In genomic region chr6:112233864-112234263, GRCh38 we compare ENCODE assay signal across 15 cellular contexts. TPM values are rescaled to one million over a fixed set of nuclear protein-coding genes. Genes with fewer than 3 reads are reported as not detected.
DNase-seq lines count a peak whose midpoint lies in the region; ATAC-seq and TF ChIP-seq lines count a peak whose summit lies in the region.
"Had no signal": no experiment of that assay in that cellular context is flagged by ENCODE, and none has a peak within 500 bp of the region (broad histone marks: within the 10 kb centered on the region; RNA-seq: fewer than 3 reads in every experiment).

No MANE protein-coding gene starts in this region.

- no TSS peak for BruUV-seq in MCF 10A (replicated peaks; lab: Mats Ljungman, UMichigan)
- BruUV-seq in mammary epithelial cell (replicated peaks; lab: Mats Ljungman, UMichigan): no TSS peak

- H3K27ac Mint-ChIP-seq in MCF 10A (ENCODE audit: low read depth, unreplicated experiment) (peak overlapping the region; percentile 25), osteocyte (ENCODE audit: unreplicated experiment) (peak overlapping the region; percentile 93)
- H3K27ac Mint-ChIP-seq: effector memory CD8-positive, alpha-beta T cell; stimulated activated naive B cell treated with anti-CD40 and anti-IgM and Interleukin-4, amounts not matched to agents 10 μg/mL and 1 μg/mL and 100 μg/mL, for 72 hours had no signal

- H3K36me3 Mint-ChIP-seq in MCF 10A (ENCODE audit: insufficient read depth, unreplicated experiment): no peaks in the 10 kb centered on the region
- H3K36me3 Mint-ChIP-seq in osteocyte (ENCODE audit: unreplicated experiment): peaks cover 20% of the 10 kb centered on the region
- H3K36me3 Mint-ChIP-seq: stimulated activated naive B cell treated with anti-CD40 and anti-IgM and Interleukin-4, amounts not matched to agents 10 μg/mL and 1 μg/mL and 100 μg/mL, for 72 hours had no signal

- H3K36me3 ChIP-seq in mammary epithelial cell (ENCODE audit: insufficient read depth, low read length) (no peaks in the 10 kb centered on the region), aorta (ENCODE audit: control insufficient read depth in 1 of 2, insufficient read depth in 2 of 2, low read length in 1 of 2) (no peaks in the 10 kb centered on the region)

- no peak overlapping the region for H3K4me3 ChIP-seq in mammary epithelial cell (replicated peaks in 1 of 3; ENCODE audit: insufficient read depth in 1 of 3, low read depth in 2 of 3, low read length in 3 of 3)
- no peak overlapping the region for H3K4me3 ChIP-seq in fibroblast of pulmonary artery (replicated peaks; ENCODE audit: low read depth, low read length)
- H3K4me3 ChIP-seq in aorta (ENCODE audit: low read length in 2 of 2): no peak overlapping the region
- H3K4me3 ChIP-seq: A549 had no signal

- no peaks in the 10 kb centered on the region for H4K20me1 ChIP-seq in mammary epithelial cell (ENCODE audit: insufficient read depth, low read length)

- no peaks in the 10 kb centered on the region for H3K27me3 Mint-ChIP-seq in MCF 10A (ENCODE audit: insufficient read depth, unreplicated experiment)
- no peaks in the 10 kb centered on the region for H3K27me3 Mint-ChIP-seq in osteocyte (ENCODE audit: unreplicated experiment)

- WGBS in mammary epithelial cell (ENCODE audit: low coverage, missing lambda C conversion rate): 96% methylated on average over 4 of the region's 4 CpGs
- 17 to 25% methylated on average over 4 of the region's 4 CpGs for WGBS in aorta, 2 donors

- in situ Hi-C loops in mammary epithelial cell (cut with MboI; ENCODE audit: low sequenced_read_pairs in 2 of 2): no loop called here

- H3K9ac ChIP-seq in mammary epithelial cell (ENCODE audit: insufficient read depth, low read length): no peak overlapping the region

- DNase-seq in MCF 10A (ENCODE audit: unreplicated experiment) (peak; percentile 67), mammary epithelial cell (no peak), fibroblast of pulmonary artery (ENCODE audit: low read depth) (peak; percentile 88), osteocyte (ENCODE audit: extremely low spot score, unreplicated experiment) (no peak), aorta (no peak), germinal center (ENCODE audit: low spot score) (no peak), ureter (ENCODE audit: low spot score) (no peak)
- DNase-seq: DMS79; effector memory CD8-positive, alpha-beta T cell; Karpas-422; NCI-H2171; stimulated activated naive B cell treated with anti-CD40 and anti-IgM and Interleukin-4, amounts not matched to agents 10 μg/mL and 1 μg/mL and 100 μg/mL, for 72 hours; T1000 had no signal

- no peak overlapping the region for H3K4me2 ChIP-seq in mammary epithelial cell (ENCODE audit: insufficient read depth, low read depth, low read length)
- H3K4me2 ChIP-seq: A549 had no signal

- H3K4me3 Mint-ChIP-seq in MCF 10A (ENCODE audit: unreplicated experiment) (no peak overlapping the region), osteocyte (ENCODE audit: unreplicated experiment) (peak overlapping the region; percentile 48)
- H3K4me3 Mint-ChIP-seq: effector memory CD8-positive, alpha-beta T cell; stimulated activated naive B cell treated with anti-CD40 and anti-IgM and Interleukin-4, amounts not matched to agents 10 μg/mL and 1 μg/mL and 100 μg/mL, for 72 hours had no signal

- H3K4me1 ChIP-seq in mammary epithelial cell (ENCODE audit: insufficient read depth, low read length): peaks cover 5% of the 10 kb centered on the region
- H3K4me1 ChIP-seq in aorta (ENCODE audit: control insufficient read depth in 1 of 2, insufficient read depth in 2 of 2, low read length in 2 of 2): peaks cover 3 to 5% of the 10 kb centered on the region in 2 donors

- H3K9me3 ChIP-seq in mammary epithelial cell (replicated peaks; ENCODE audit: insufficient read depth, low read length): no peaks in the 10 kb centered on the region
- H3K9me3 ChIP-seq in aorta (ENCODE audit: control insufficient read depth, low read length): no peaks in the 10 kb centered on the region
- H3K9me3 ChIP-seq: A549 had no signal

- H3K27me3 ChIP-seq in mammary epithelial cell (ENCODE audit: insufficient read depth, low read length) (no peaks in the 10 kb centered on the region), aorta (ENCODE audit: control insufficient read depth in 1 of 2, insufficient read depth in 2 of 2, low read length in 1 of 2) (no peaks in the 10 kb centered on the region)

- no peaks in the 10 kb centered on the region for H3K79me2 ChIP-seq in mammary epithelial cell (ENCODE audit: insufficient read depth, low read length)

- no peak overlapping the region for H3K27ac ChIP-seq in mammary epithelial cell (ENCODE audit: insufficient read depth, low read depth, low read length)
- peak overlapping the region in 1 of 2 donors; percentile 90 for H3K27ac ChIP-seq in aorta (ENCODE audit: low read depth in 1 of 2, low read length in 2 of 2)

- POLR2A ChIA-PET in MCF 10A (lab: Yijun Ruan, JAX): interaction anchor here (0.6 to 2.9 kb wide), 5 partner anchors 11 to 42 kb away, joined by 3 to 13 read pairs (median 4); no protein-coding TSS in a partner anchor

- CTCF ChIA-PET in MCF 10A (lab: Yijun Ruan, JAX): interaction anchor here (0.7 to 1.2 kb wide), 5 partner anchors 21 to 57 kb away, joined by 3 to 4 read pairs (median 3); partner anchors contain the start of gene LAMA4
- CTCF ChIA-PET in mammary epithelial cell (lab: Charles Lee; ENCODE audit: low non-redundant PET): no interaction called here

- intact Hi-C loops in MCF 10A (cut with micrococcal nuclease) (no loop called here), mammary epithelial cell (cut with micrococcal nuclease) (no loop called here), aorta (cut with DNase I) (no loop called here)

- no peaks in the 10 kb centered on the region for H3K9me3 Mint-ChIP-seq in MCF 10A (ENCODE audit: unreplicated experiment)
- no peaks in the 10 kb centered on the region for H3K9me3 Mint-ChIP-seq in osteocyte (ENCODE audit: unreplicated experiment)
- H3K9me3 Mint-ChIP-seq: effector memory CD8-positive, alpha-beta T cell; stimulated activated naive B cell treated with anti-CD40 and anti-IgM and Interleukin-4, amounts not matched to agents 10 μg/mL and 1 μg/mL and 100 μg/mL, for 72 hours had no signal

- dilution Hi-C loops in mammary epithelial cell (cut with HindIII; ENCODE audit: low sequenced_read_pairs): no loop called here

- peak; percentile 65 for ATAC-seq in aorta (ENCODE audit: low FRiP score)
- ATAC-seq in GM21825 (IDR thresholded peaks at IDR 0.05; ENCODE audit: unreplicated experiment): no peak
- ATAC-seq: A549; effector memory CD8-positive, alpha-beta T cell; stimulated activated naive B cell treated with anti-CD40 and anti-IgM and Interleukin-4, amounts not matched to agents 10 μg/mL and 1 μg/mL and 100 μg/mL, for 72 hours had no signal

- H3K4me1 Mint-ChIP-seq in MCF 10A (ENCODE audit: insufficient read depth, unreplicated experiment) (peaks cover 19% of the 10 kb centered on the region), osteocyte (ENCODE audit: unreplicated experiment) (peaks cover 79% of the 10 kb centered on the region)
- H3K4me1 Mint-ChIP-seq: stimulated activated naive B cell treated with anti-CD40 and anti-IgM and Interleukin-4, amounts not matched to agents 10 μg/mL and 1 μg/mL and 100 μg/mL, for 72 hours had no signal

- TF ChIP-seq CTCF in MCF 10A (IDR thresholded peaks at IDR 0.05; ENCODE audit: unreplicated experiment) (no peak), mammary epithelial cell (conservative IDR thresholded peaks at IDR 0.05 in 1 of 2, IDR thresholded peaks at IDR 0.05 in 1 of 2; ENCODE audit: extremely low read depth in 1 of 2, insufficient read depth in 1 of 2, low read depth in 1 of 2, low read length in 2 of 2) (no peak), fibroblast of pulmonary artery (IDR thresholded peaks at IDR 0.05; ENCODE audit: low read length, missing control alignments) (no peak), osteocyte (IDR thresholded peaks at IDR 0.05) (no peak)

- H2AFZ ChIP-seq in mammary epithelial cell (ENCODE audit: low read depth, low read length): no peak overlapping the region

RNA-seq across cellular contexts. Expression of gene LAMA4, which starts 20.5 kb away (rescaled TPM):
- total RNA-seq in MCF 10A (2022): 0.72 TPM in 1 of 2 replicates, not detected in the other
- total RNA-seq in mammary epithelial cell: 1 to 10 TPM in 1 of 2 donors, under 1 TPM in 1; 0.35 to 1.2 TPM
- 0.18 TPM for polyA plus RNA-seq in mammary epithelial cell
- not detected for polyA minus RNA-seq in mammary epithelial cell
- total RNA-seq in osteocyte: 209 and 220 TPM in 2 replicates
- total RNA-seq in aorta: 100 to 1,000 TPM in 1 of 2 donors, 10 to 100 TPM in 1; 71.4 to 150 TPM
- polyA plus RNA-seq in aorta: 10 to 100 TPM in 1 of 2 donors, 1 to 10 TPM in 1; 7.8 to 63.5 TPM
- total RNA-seq in ureter: 54.7 TPM

Comparison
In these comparisons a context has a peak if more than half of its experiments do, and no peak if none do; other contexts are left out.
1. DNase-seq: peak in MCF 10A (single experiment) and fibroblast of pulmonary artery (single experiment); none in mammary epithelial cell (single experiment), osteocyte (single experiment), aorta (0 of 2), germinal center (single experiment) and ureter (single experiment).
2. RNA of gene LAMA4, which starts 20.5 kb away (total RNA-seq): 209 to 220 TPM in osteocyte, 71.4 to 150 TPM in aorta and 54.7 TPM in ureter (single experiment); 0.35 to 1.2 TPM in mammary epithelial cell and 0.72 TPM in MCF 10A; every median in the first group is over 10 times any median in the second.